ENCODE assay signal across 11 cellular contexts in the genomic region with DNA sequence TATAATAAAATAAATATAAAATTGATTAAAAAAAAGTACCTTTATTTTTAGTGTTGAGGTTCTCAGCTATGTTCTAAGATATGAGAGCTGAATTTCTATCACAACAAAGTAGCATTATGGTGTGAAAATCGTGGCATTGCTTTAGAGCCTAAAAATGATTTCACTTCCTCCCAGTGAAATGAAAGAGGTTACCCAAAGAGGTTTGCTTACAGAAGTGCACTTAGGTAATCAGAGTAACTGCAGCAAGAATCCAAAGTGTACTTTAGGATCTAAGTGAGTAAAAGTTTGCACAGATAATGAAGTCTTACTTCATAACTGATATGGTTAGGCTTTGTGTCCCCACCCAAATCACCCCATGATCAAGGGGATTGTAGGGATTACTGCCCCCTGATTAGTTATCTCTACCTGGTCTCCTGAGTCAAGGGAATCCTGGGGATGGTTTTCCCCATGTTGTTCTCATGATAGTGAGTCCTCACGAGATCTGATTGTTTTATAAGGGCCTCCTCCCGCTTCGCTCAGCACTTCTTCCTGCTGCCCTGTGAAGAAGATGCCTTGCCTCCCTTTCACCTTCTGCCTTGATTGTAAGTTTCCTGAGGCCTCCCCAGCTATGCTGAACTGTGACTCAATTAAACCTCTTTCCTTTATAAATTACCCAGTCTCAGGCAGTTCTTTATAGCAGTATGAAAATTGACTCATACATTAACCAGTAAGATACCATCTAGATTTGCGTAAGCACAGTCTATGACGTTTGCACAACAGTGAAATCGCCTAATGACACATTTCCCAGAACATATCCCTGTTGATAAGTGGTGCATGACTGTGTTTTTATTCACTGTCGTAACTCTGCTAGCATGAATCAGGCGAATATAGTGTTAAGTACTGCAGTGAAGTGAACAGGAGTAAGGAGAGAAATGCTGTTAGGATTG. TPM values are rescaled to one million over a fixed set of nuclear protein-coding genes. Genes with fewer than 3 reads are reported as not detected.
A peak's percentile ranks its signal among the peaks of the same experiment; 100 is the strongest.
DNase-seq lines count a peak whose midpoint lies in the region; TF ChIP-seq lines count a peak whose summit lies in the region.
"Had no signal": no experiment of that assay in that cellular context is flagged by ENCODE, and none has a peak within 500 bp of the region (broad histone marks: within the 10 kb centered on the region; RNA-seq: fewer than 3 reads in every experiment).

No MANE protein-coding gene starts in this region.

- POLR2A ChIA-PET in OCI-LY7 (lab: Charles Lee) = interaction anchor here (1.0 to 1.6 kb wide), 2 partner anchors 10 to 45 kb away, joined by 4 read pairs; no protein-coding TSS in a partner anchor

- peak; percentile 39 for DNase-seq in stimulated activated CD4-positive, alpha-beta T cell treated with anti-CD3 and anti-CD28 coated beads, Interleukin-1b, Interleukin-23, amount 100 ng/mL, for 48 hours
- no peak for DNase-seq in stimulated activated CD4-positive, alpha-beta T cell treated with anti-CD3 and anti-CD28 coated beads, Interleukin-4, amount 100 ng/mL, for 1 hour
- DNase-seq in NOMO-1 (lab: John Stamatoyannopoulos, UW; ENCODE audit: unreplicated experiment in 2 of 2) (peak; percentile 9 to 68), erythroblast (lab: John Stamatoyannopoulos, UW) (peak; percentile 87 to 92), thyroid gland (peak; percentile 12), dorsolateral prefrontal cortex (no peak), OCI-LY7 (ENCODE audit: low spot score) (no peak)
- DNase-seq in activated CD4-positive, alpha-beta T cell treated with anti-CD3 and anti-CD28 coated beads, Interleukin-2, amount 50 U/mL, for 1 hour = no peak
- DNase-seq: natural killer cell, NCI-H146 had no signal

- H3K9me2 ChIP-seq in OCI-LY7 (ENCODE audit: insufficient read depth, low read length) = no peaks in the 10 kb centered on the region

- H3K36me3 ChIP-seq in thyroid gland (no peaks in the 10 kb centered on the region), OCI-LY7 (ENCODE audit: insufficient read depth, low read length) (peaks cover 41% of the 10 kb centered on the region)

- no TSS peak for BruUV-seq in OCI-LY7 (replicated peaks; lab: Mats Ljungman, UMichigan)

- no peaks in the 10 kb centered on the region for H4K20me1 ChIP-seq in OCI-LY7 (ENCODE audit: insufficient read depth, low read length)

- no peaks in the 10 kb centered on the region for H3K27me3 ChIP-seq in thyroid gland
- H3K27me3 ChIP-seq in dorsolateral prefrontal cortex = no peaks in the 10 kb centered on the region

- TF ChIP-seq POLR2A in erythroblast (IDR thresholded peaks at IDR 0.05; ENCODE audit: low read length) = no peak
- no peak for TF ChIP-seq POLR2A in thyroid gland (IDR thresholded peaks at IDR 0.05)

- no peak for TF ChIP-seq CTCF in thyroid gland (IDR thresholded peaks at IDR 0.05)
- TF ChIP-seq CTCF in dorsolateral prefrontal cortex (IDR thresholded peaks at IDR 0.05 in 54 of 56, conservative IDR thresholded peaks at IDR 0.05 in 2 of 56; ENCODE audit: low read depth in 1 of 56, partially characterized antibody in 56 of 56) = no peak
- no peak for TF ChIP-seq CTCF in OCI-LY7 (conservative IDR thresholded peaks at IDR 0.05; ENCODE audit: low read length)

- no peak overlapping the region for H2AFZ ChIP-seq in OCI-LY7 (ENCODE audit: low read length)

- no peak overlapping the region for H3K4me3 ChIP-seq in thyroid gland (replicated peaks in 1 of 3)
- H3K4me3 ChIP-seq in dorsolateral prefrontal cortex = no peak overlapping the region
- no peak overlapping the region for H3K4me3 ChIP-seq in OCI-LY7 (ENCODE audit: low read depth, low read length, poor library complexity, severe bottlenecking)

- CTCF ChIA-PET in OCI-LY7 (lab: Charles Lee; ENCODE audit: unreplicated experiment) = interaction anchor here (1.0 kb wide), 1 partner anchor 12 kb away, joined by 3 read pairs; no protein-coding TSS in a partner anchor

- 49 to 62% methylated on average over 9 of the region's 9 CpGs for WGBS in thyroid gland, 2 donors

- H3K4me2 ChIP-seq in OCI-LY7 (ENCODE audit: low read length) = no peak overlapping the region

- H3K27ac ChIP-seq in thyroid gland = peak overlapping the region in 1 of 3 donors; percentile 25
- H3K27ac ChIP-seq in dorsolateral prefrontal cortex = no peak overlapping the region
- no peak overlapping the region for H3K27ac ChIP-seq in OCI-LY7 (ENCODE audit: low read depth, low read length, poor library complexity, severe bottlenecking)
- H3K27ac ChIP-seq: VCaP had no signal

- intact Hi-C loops in thyroid gland (cut with DNase I) (no loop called here), dorsolateral prefrontal cortex (cut with DNase I) (no loop called here), OCI-LY7 (cut with micrococcal nuclease; ENCODE audit: unreplicated experiment) (no loop called here)

- no peaks in the 10 kb centered on the region for H3K9me3 ChIP-seq in thyroid gland
- no peaks in the 10 kb centered on the region for H3K9me3 ChIP-seq in OCI-LY7 (ENCODE audit: low read length)

- H3K79me2 ChIP-seq in OCI-LY7 (ENCODE audit: insufficient read depth, low read depth, low read length) = no peaks in the 10 kb centered on the region

- H3K4me1 ChIP-seq in thyroid gland (peaks cover 0 to 5% of the 10 kb centered on the region in 2 donors), OCI-LY7 (ENCODE audit: insufficient read depth, low read length, poor library complexity, severe bottlenecking) (no peaks in the 10 kb centered on the region)

RNA-seq across cellular contexts. Expression of gene LRRC70, which starts 40.3 kb away (rescaled TPM):
- 10 to 100 TPM in 2 of 4 donors, 1 to 10 TPM in 2; 8.0 to 15.3 (median 10.4) TPM for total RNA-seq in thyroid gland
- total RNA-seq in dorsolateral prefrontal cortex = 1 to 10 TPM in 118 of 120 experiments, under 1 TPM in 2; 0.38 to 7.3 (median 3.1) TPM
- total RNA-seq in OCI-LY7 (2014; rRNA removed; shearing (Covaris generic)) = 1.1 and 1.6 TPM in 2 replicates
- total RNA-seq in OCI-LY7 (2022) = 1.3 and 1.6 TPM in 2 replicates

Comparison
In these comparisons a context has a peak if more than half of its experiments do, and no peak if none do; other contexts are left out.
1. DNase-seq: peak in stimulated activated CD4-positive, alpha-beta T cell treated with anti-CD3 and anti-CD28 coated beads, Interleukin-1b, Interleukin-23, amount 100 ng/mL, for 48 hours (single experiment), NOMO-1 (2 of 2), erythroblast (2 of 2) and thyroid gland (2 of 2); none in stimulated activated CD4-positive, alpha-beta T cell treated with anti-CD3 and anti-CD28 coated beads, Interleukin-4, amount 100 ng/mL, for 1 hour (single experiment), dorsolateral prefrontal cortex (0 of 10), OCI-LY7 (single experiment) and activated CD4-positive, alpha-beta T cell treated with anti-CD3 and anti-CD28 coated beads, Interleukin-2, amount 50 U/mL, for 1 hour (single experiment).